Comparison of ENCODE assay signal across 10 cellular contexts in genomic region chr21:43269461-43269860, GRCh38.
DNase-seq lines count a peak whose midpoint lies in the region; ATAC-seq, FAIRE-seq and TF ChIP-seq lines count a peak whose summit lies in the region.
"Had no signal": no experiment of that assay in that cellular context is flagged by ENCODE, and none has a peak within 500 bp of the region (broad histone marks: within the 10 kb centered on the region; RNA-seq: fewer than 3 reads in every experiment).

No MANE protein-coding gene starts in this region.

- H3K27ac ChIP-seq in HCT116 (ENCODE audit: low read depth, low read length) = no peak overlapping the region
- H3K27ac ChIP-seq in kidney (ENCODE audit: low read depth in 2 of 2, low read length in 2 of 2) = no peak overlapping the region
- no peak overlapping the region for H3K27ac ChIP-seq in mesenchymal stem cell (ENCODE audit: low read length, poor library complexity, severe bottlenecking)

- H2AFZ ChIP-seq in HCT116 (ENCODE audit: low read depth, low read length, poor library complexity, severe bottlenecking) (no peak overlapping the region), mesenchymal stem cell (ENCODE audit: low read depth, low read length) (no peak overlapping the region)

- no peak for FAIRE-seq in kidney (lab: Jason Lieb, UNC)
- FAIRE-seq: TTC549 had no signal

- H2AK5ac ChIP-seq in mesenchymal stem cell (ENCODE audit: low read length, severe bottlenecking) = no peak overlapping the region

- no peaks in the 10 kb centered on the region for H3K79me1 ChIP-seq in mesenchymal stem cell (replicated peaks; ENCODE audit: low read length, poor library complexity, severe bottlenecking)

- no peaks in the 10 kb centered on the region for H4K20me1 ChIP-seq in HCT116 (ENCODE audit: insufficient read depth)

- no peak overlapping the region for H2BK5ac ChIP-seq in mesenchymal stem cell (ENCODE audit: low read depth, low read length, poor library complexity, severe bottlenecking)

- H2BK15ac ChIP-seq in mesenchymal stem cell (ENCODE audit: low read depth, poor library complexity, severe bottlenecking) = no peak overlapping the region

- no peaks in the 10 kb centered on the region for H3K36me3 ChIP-seq in HCT116 (ENCODE audit: control insufficient read depth in 1 of 2, insufficient read depth in 2 of 2, low read length in 2 of 2)
- H3K36me3 ChIP-seq in kidney (ENCODE audit: control insufficient read depth in 1 of 2, insufficient read depth in 2 of 2, low read length in 2 of 2) = no peaks in the 10 kb centered on the region
- no peaks in the 10 kb centered on the region for H3K36me3 ChIP-seq in mesenchymal stem cell (ENCODE audit: control insufficient read depth in 1 of 2, insufficient read depth in 2 of 2, low read depth in 1 of 2, low read length in 2 of 2)

- no peak overlapping the region for H3K4ac ChIP-seq in mesenchymal stem cell (ENCODE audit: low read depth in 1 of 2, low read length in 2 of 2)

- CTCF ChIA-PET in HCT116 (lab: Charles Lee) = no interaction called here

- no peak overlapping the region for H3K18ac ChIP-seq in mesenchymal stem cell (ENCODE audit: low read depth in 1 of 2, low read length in 2 of 2)

- no peak overlapping the region for H3K23ac ChIP-seq in mesenchymal stem cell (ENCODE audit: low read length in 2 of 2)

- H3K4me2 ChIP-seq in HCT116 (ENCODE audit: low read length) = no peak overlapping the region
- H3K4me2 ChIP-seq in mesenchymal stem cell (ENCODE audit: low read length, poor library complexity, severe bottlenecking) = no peak overlapping the region

- 83% methylated on average over 10 of the region's 10 CpGs for WGBS in mesenchymal stem cell

- H3K9me2 ChIP-seq in HCT116 (ENCODE audit: insufficient read depth) = no peaks in the 10 kb centered on the region

- intact Hi-C loops in HCT116 (cut with micrococcal nuclease) = no loop called here
- intact Hi-C loops in kidney (cut with DNase I) = no loop called here
- intact Hi-C loops in head of caudate nucleus (cut with DNase I) = no loop called here

- no peak overlapping the region for H3K9ac ChIP-seq in HCT116 (ENCODE audit: low read length)
- H3K9ac ChIP-seq in kidney (ENCODE audit: low read length in 2 of 2) = no peak overlapping the region
- H3K9ac ChIP-seq in mesenchymal stem cell (ENCODE audit: low read length) = no peak overlapping the region

- BruUV-seq in HCT116 (replicated peaks; lab: Mats Ljungman, UMichigan) = no TSS peak

- no peaks in the 10 kb centered on the region for H3K4me1 ChIP-seq in HCT116 (ENCODE audit: control insufficient read depth in 1 of 2, insufficient read depth in 2 of 2, low read length in 2 of 2)
- H3K4me1 ChIP-seq in kidney (ENCODE audit: control insufficient read depth in 1 of 2, insufficient read depth in 1 of 2, low read depth in 1 of 2, low read length in 2 of 2) = no peaks in the 10 kb centered on the region
- peaks cover 2% of the 10 kb centered on the region for H3K4me1 ChIP-seq in mesenchymal stem cell (ENCODE audit: control insufficient read depth, insufficient read depth, low read depth, low read length)

- no peak overlapping the region for H3K14ac ChIP-seq in mesenchymal stem cell (ENCODE audit: low read length in 2 of 2)

- H2BK120ac ChIP-seq in mesenchymal stem cell (ENCODE audit: low read depth, low read length) = no peak overlapping the region

- H3K9me3 ChIP-seq in HCT116 (ENCODE audit: control insufficient read depth in 1 of 2, insufficient read depth in 1 of 2, low read depth in 1 of 2, low read length in 2 of 2) = no peaks in the 10 kb centered on the region
- H3K9me3 ChIP-seq in kidney (ENCODE audit: control insufficient read depth in 1 of 2, low read length in 2 of 2) = no peaks in the 10 kb centered on the region
- H3K9me3 ChIP-seq in mesenchymal stem cell (ENCODE audit: control insufficient read depth, low read length) = no peaks in the 10 kb centered on the region

- RAD21 ChIA-PET in HCT116 (lab: Charles Lee; ENCODE audit: low non-redundant PET in 1 of 2, low total read pairs in 2 of 2, uncharacterized antibody in 2 of 2, unreplicated experiment in 2 of 2) = no interaction called here

- no peak overlapping the region for H4K8ac ChIP-seq in mesenchymal stem cell (ENCODE audit: low read length)

- H3K27me3 ChIP-seq in HCT116 (ENCODE audit: insufficient read depth, low read length) = peaks cover under 1% of the 10 kb centered on the region; the same call in 1 of the 2 replicates
- H3K27me3 ChIP-seq in mesenchymal stem cell (ENCODE audit: control insufficient read depth in 1 of 2, insufficient read depth in 1 of 2, low read length in 2 of 2) = peaks cover 11 to 58% of the 10 kb centered on the region in 2 experiments

- TF ChIP-seq POLR2A in HCT116 (IDR thresholded peaks at IDR 0.05; ENCODE audit: borderline replicate concordance, extremely low read depth, insufficient read depth, insufficient read length) = no peak

- no peak overlapping the region for H2BK12ac ChIP-seq in mesenchymal stem cell (ENCODE audit: low read length in 2 of 2)

- POLR2A ChIA-PET in HCT116 (lab: Charles Lee) = no interaction called here

- no peak overlapping the region for H4K91ac ChIP-seq in mesenchymal stem cell (ENCODE audit: low read length)

- TF ChIP-seq CTCF in HCT116 (IDR thresholded peaks at IDR 0.05 in 2 of 3, conservative IDR thresholded peaks at IDR 0.05 in 1 of 3; ENCODE audit: borderline replicate concordance in 1 of 3, insufficient read depth in 1 of 3, low read depth in 2 of 3, low read length in 2 of 3) (peak; percentile 15 to 69 (median 63); a peak in 4 of 6 replicates), kidney (IDR thresholded peaks at IDR 0.05; ENCODE audit: borderline replicate concordance, extremely low read depth, insufficient read depth) (no peak)

- DNase-seq in ACHN (peak; percentile 9), HCT116 (ENCODE audit: low read depth, low spot score) (no peak), kidney (peak; percentile 62), head of caudate nucleus (no peak), NCI-H524 (lab: John Stamatoyannopoulos, UW) (no peak), mesenchymal stem cell (no peak)
- DNase-seq in activated T-cell treated with anti-CD3 and anti-CD28 coated beads, Interleukin-2, amount 50 U/mL, for 1 hour = peak; percentile 56
- DNase-seq: DMS 273 treated with DMSO at 0.1 percent for 48 hours had no signal

- no peak; the same call in 1 of the 2 replicates for TF ChIP-seq RAD21 in HCT116 (IDR thresholded peaks at IDR 0.05; ENCODE audit: low read depth)

- peak; percentile 85 for ATAC-seq in HCT116
- no peak for ATAC-seq in GM21526 (IDR thresholded peaks at IDR 0.05; ENCODE audit: low FRiP score, unreplicated experiment)

- in situ Hi-C loops in ACHN (cut with HindIII; ENCODE audit: low pct_ligation_motif_present, low pct_unique_long_range_greater_than_20kb, low sequenced_read_pairs) = no loop called here

- H3K4me3 ChIP-seq in HCT116 (replicated peaks in 1 of 2; ENCODE audit: low read depth in 1 of 2, low read length in 2 of 2) = no peak overlapping the region
- H3K4me3 ChIP-seq in kidney (ENCODE audit: low read length in 2 of 2) = no peak overlapping the region
- H3K4me3 ChIP-seq in mesenchymal stem cell (ENCODE audit: insufficient read depth in 1 of 2, low read depth in 1 of 2, low read length in 2 of 2) = no peak overlapping the region

- no peaks in the 10 kb centered on the region for H3K79me2 ChIP-seq in HCT116 (ENCODE audit: insufficient read depth, low read length)

TF ChIP-seq in HCT116, 20 proteins besides CTCF, POLR2A, EP300 and RAD21:
- no peak for TF ChIP-seq ELF1 (IDR thresholded peaks at IDR 0.05; ENCODE audit: borderline replicate concordance, low read depth)

Comparison
In these comparisons a context has a peak if more than half of its experiments do, and no peak if none do; other contexts are left out.
1. DNase-seq: peak in ACHN (single experiment), activated T-cell treated with anti-CD3 and anti-CD28 coated beads, Interleukin-2, amount 50 U/mL, for 1 hour (single experiment) and kidney (single experiment); none in HCT116 (single experiment), head of caudate nucleus (0 of 42), NCI-H524 (0 of 2) and mesenchymal stem cell (single experiment).